ENCODE assay signal across 9 cellular contexts in genomic region chr19:53308339-53308811, GRCh38. TPM values are rescaled to one million over a fixed set of nuclear protein-coding genes. Genes with fewer than 3 reads are reported as not detected.
DNase-seq lines count a peak whose midpoint lies in the region; ATAC-seq and TF ChIP-seq lines count a peak whose summit lies in the region.
"Had no signal": no experiment of that assay in that cellular context is flagged by ENCODE, and none has a peak within 500 bp of the region (broad histone marks: within the 10 kb centered on the region; RNA-seq: fewer than 3 reads in every experiment).

No MANE protein-coding gene starts in this region.

- peaks cover 2% of the 10 kb centered on the region for H3K4me1 Mint-ChIP-seq in mesothelial cell of epicardium

- H3K27me3 ChIP-seq in BJ (ENCODE audit: control insufficient read depth, insufficient read depth, low read length) (no peaks in the 10 kb centered on the region), HUES48 (ENCODE audit: control insufficient read depth, insufficient read depth, low read length) (peaks cover 15% of the 10 kb centered on the region)

- DNase-seq in BJ (ENCODE audit: low read depth) (no peak), ecto neural progenitor cell (ENCODE audit: low spot score) (peak; percentile 64), mesothelial cell of epicardium (ENCODE audit: low spot score in 2 of 2, unreplicated experiment in 2 of 2) (peak in 1 of 2 experiments; percentile 49), GM10248 (ENCODE audit: extremely low spot score) (no peak)

- H3K27me3 Mint-ChIP-seq in mesothelial cell of epicardium (ENCODE audit: low read depth): peaks cover 41% of the 10 kb centered on the region

- H3K9me3 Mint-ChIP-seq in mesothelial cell of epicardium: no peaks in the 10 kb centered on the region

- CTCF ChIA-PET in BJ (lab: Yijun Ruan, JAX): no interaction called here
- CTCF ChIA-PET in GM10248 (lab: Yijun Ruan, JAX): no interaction called here

- H3K9me3 ChIP-seq in HUES48 (ENCODE audit: control insufficient read depth, insufficient read depth, low read length): 0 out of 2 replicates have a peak, but pooled peaks cover 4% of the 10 kb centered on the region

- TF ChIP-seq CTCF in BJ (IDR thresholded peaks at IDR 0.05; ENCODE audit: insufficient read depth, low read depth, low read length) (peak; percentile 44), mesothelial cell of epicardium (IDR thresholded peaks at IDR 0.05; ENCODE audit: unreplicated experiment) (peak; percentile 54), GM10248 (IDR thresholded peaks at IDR 0.05; ENCODE audit: control extremely low read depth, extremely low read depth, low read depth, missing control alignments) (no peak)

- POLR2A ChIA-PET in BJ (lab: Charles Lee): no interaction called here
- POLR2A ChIA-PET in GM10248 (lab: Yijun Ruan, JAX): no interaction called here

- H3K27ac ChIP-seq in HUES48 (ENCODE audit: low read depth, low read length): no peak overlapping the region

- no peak for ATAC-seq in HG03108 (IDR thresholded peaks at IDR 0.05; ENCODE audit: unreplicated experiment)
- no peak for ATAC-seq in HG03571 (IDR thresholded peaks at IDR 0.05; ENCODE audit: unreplicated experiment)
- no peak for ATAC-seq in HG03159 (IDR thresholded peaks at IDR 0.05; ENCODE audit: unreplicated experiment)

- H3K4me1 ChIP-seq in HUES48 (ENCODE audit: control insufficient read depth, insufficient read depth, low read length): no peaks in the 10 kb centered on the region

- H3K4me3 ChIP-seq in BJ (ENCODE audit: low read depth, low read length) (no peak overlapping the region), HUES48 (ENCODE audit: low read depth, low read length) (peak overlapping the region; percentile 45; the same call in 1 of the 2 replicates)
- H3K4me3 ChIP-seq: lung had no signal

- H3K36me3 ChIP-seq in BJ (ENCODE audit: control insufficient read depth, insufficient read depth, low read length) (no peaks in the 10 kb centered on the region), HUES48 (ENCODE audit: control insufficient read depth, insufficient read depth, low read length) (no peaks in the 10 kb centered on the region)

- peak overlapping the region; percentile 49 for H3K4me3 Mint-ChIP-seq in mesothelial cell of epicardium

- H3K36me3 Mint-ChIP-seq in mesothelial cell of epicardium: no peaks in the 10 kb centered on the region

- H3K9ac ChIP-seq in HUES48 (ENCODE audit: low read depth, low read length): no peak overlapping the region

- no peak overlapping the region for H3K27ac Mint-ChIP-seq in mesothelial cell of epicardium

RNA-seq across cellular contexts. Expression of gene ZNF845, which starts 25.2 kb away (rescaled TPM):
- 1.5 and 3.2 TPM in 2 replicates for polyA plus RNA-seq in BJ (2011; rRNA removed)
- 3.3 TPM in 2 replicates for polyA minus RNA-seq in BJ (2011; rRNA and poly(A)+ RNA removed)
- total RNA-seq in mesothelial cell of epicardium: 7.5 to 7.7 TPM (median 7.7 TPM) in 3 replicates

RNA-seq across cellular contexts. Expression of gene VN1R4, which starts 40.9 kb away (rescaled TPM):
- not detected in 2 replicates for polyA plus RNA-seq in BJ (2011; rRNA removed)
- polyA minus RNA-seq in BJ (2011; rRNA and poly(A)+ RNA removed): not detected in 2 replicates
- not detected in 3 replicates for total RNA-seq in mesothelial cell of epicardium
- total RNA-seq: lung had no signal
- polyA plus RNA-seq: lung had no signal

RNA-seq across cellular contexts. Expression of gene VN1R2, which starts 50.3 kb away (rescaled TPM):
- not detected in 2 replicates for polyA plus RNA-seq in BJ (2011; rRNA removed)
- polyA minus RNA-seq in BJ (2011; rRNA and poly(A)+ RNA removed): not detected in 2 replicates
- 0.20 TPM in 1 of 3 replicates, not detected in the others for total RNA-seq in mesothelial cell of epicardium
- total RNA-seq: lung had no signal
- polyA plus RNA-seq: lung had no signal

RNA-seq across cellular contexts. Expression of gene ZNF677, which starts 53.7 kb away (rescaled TPM):
- polyA plus RNA-seq in BJ (2011; rRNA removed): 12.9 and 20.4 TPM in 2 replicates
- polyA minus RNA-seq in BJ (2011; rRNA and poly(A)+ RNA removed): 5.5 and 6.4 TPM in 2 replicates
- 50.2 to 53.4 TPM (median 51.7 TPM) in 3 replicates for total RNA-seq in mesothelial cell of epicardium

RNA-seq across cellular contexts. Expression of gene ZNF525, which starts 57.1 kb away (rescaled TPM):
- 1.2 and 2.3 TPM in 2 replicates for polyA plus RNA-seq in BJ (2011; rRNA removed)
- 1.3 and 1.6 TPM in 2 replicates for polyA minus RNA-seq in BJ (2011; rRNA and poly(A)+ RNA removed)
- 20.2 to 23.5 TPM (median 20.5 TPM) in 3 replicates for total RNA-seq in mesothelial cell of epicardium
